Comparison of ENCODE assay signal across 8 cellular contexts in the genomic region with DNA sequence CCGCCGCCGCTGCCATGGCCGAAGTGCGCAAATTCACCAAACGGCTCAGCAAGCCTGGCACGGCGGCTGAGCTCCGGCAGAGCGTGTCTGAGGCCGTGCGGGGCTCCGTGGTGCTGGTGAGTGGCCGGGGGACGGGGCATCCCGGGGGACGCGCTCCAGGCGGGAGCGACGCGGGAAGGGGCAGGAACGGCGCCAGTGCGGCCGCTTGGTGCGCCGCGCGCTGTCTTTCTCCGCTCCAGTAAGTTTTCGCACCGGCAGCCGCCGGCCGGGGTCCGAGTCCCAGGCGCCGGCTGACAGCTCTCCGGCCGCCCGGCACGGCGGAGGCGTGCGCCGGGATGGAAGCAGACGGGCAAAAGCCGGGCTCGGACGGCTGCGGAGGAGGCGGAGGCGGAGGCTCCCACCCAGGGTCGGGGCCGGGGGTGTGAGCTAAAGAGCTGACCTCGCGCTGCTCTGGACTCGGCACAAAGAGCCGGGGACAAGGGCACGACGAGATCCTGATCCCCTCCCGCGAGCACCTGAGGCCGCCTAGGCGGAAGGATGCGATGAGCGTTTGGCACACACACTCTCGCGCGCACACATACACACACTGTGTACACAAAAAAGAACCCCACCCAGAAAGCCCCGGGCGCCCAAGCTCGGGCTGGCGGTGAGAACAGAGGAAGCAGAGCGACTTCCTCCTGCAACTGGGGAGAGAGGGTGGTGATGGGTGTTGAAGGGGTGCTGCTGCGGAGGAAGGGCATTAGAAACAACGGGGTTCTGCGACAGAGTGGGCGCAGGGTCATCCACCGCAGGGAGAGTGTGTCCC. TPM values are rescaled to one million over a fixed set of nuclear protein-coding genes. Genes with fewer than 3 reads are reported as not detected.
DNase-seq lines count a peak whose midpoint lies in the region; TF ChIP-seq lines count a peak whose summit lies in the region.

No MANE protein-coding gene starts in this region.

- H3K9ac ChIP-seq in mesendoderm (ENCODE audit: low read length), result peak overlapping the region; percentile 50

- H3K4ac ChIP-seq in mesendoderm (ENCODE audit: low read depth, low read length), result no peak overlapping the region

- no peak for TF ChIP-seq CTCF in GM12864 (IDR thresholded peaks at IDR 0.05; ENCODE audit: low read depth, low read length, missing control alignments)
- TF ChIP-seq CTCF in NB4 (IDR thresholded peaks at IDR 0.05; ENCODE audit: low read depth, low read length), result no peak
- no peak for TF ChIP-seq CTCF in choroid plexus epithelial cell (conservative IDR thresholded peaks at IDR 0.05; ENCODE audit: low read depth, low read length)

- no peak overlapping the region for H3K18ac ChIP-seq in mesendoderm (ENCODE audit: low read length)

- H3K4me1 ChIP-seq in mesendoderm (ENCODE audit: control insufficient read depth, low read depth, low read length), result no peaks in the 10 kb centered on the region

- peak overlapping the region; percentile 38 for H3K4me2 ChIP-seq in mesendoderm (ENCODE audit: low read length)

- H3K4me3 ChIP-seq in GM12864 (ENCODE audit: low read depth, low read length) (peak overlapping the region; percentile 89), NB4 (ENCODE audit: low read depth, low read length) (peak overlapping the region; percentile 76), choroid plexus epithelial cell (ENCODE audit: low read depth, low read length) (peak overlapping the region; percentile 69), mesendoderm (ENCODE audit: low read length) (peak overlapping the region; percentile 17)

- H2BK5ac ChIP-seq in mesendoderm (ENCODE audit: low read length), result no peak overlapping the region

- peak; percentile 49 for DNase-seq in GM12864 (ENCODE audit: low read depth)
- peak; percentile 45 for DNase-seq in HCEC 1CT
- peak; percentile 82 for DNase-seq in NB4 (ENCODE audit: low read depth)
- DNase-seq in activated CD4-positive, CD25-positive, alpha-beta regulatory T cell treated with anti-CD3 and anti-CD28 coated beads, Interleukin-2, amount 50 U/mL, for 16 hours (ENCODE audit: low read depth, low spot score), result peak; percentile 56
- DNase-seq in choroid plexus epithelial cell (ENCODE audit: low read depth), result no peak
- DNase-seq in mesendoderm, result peak; percentile 21
- peak; percentile 63 to 68 for DNase-seq in stimulated activated CD8-positive, alpha-beta memory T cell treated with anti-CD3 and anti-CD28 coated beads, Interleukin-15, amount 100 ng/mL, for 48 hours (ENCODE audit: low read depth in 2 of 2)
- DNase-seq in NCI-H446 treated with DMSO at 0.1 percent for 48 hours (lab: John Stamatoyannopoulos, UW), result no peak

- no peak overlapping the region for H4K5ac ChIP-seq in mesendoderm (ENCODE audit: low read length)

- no peak overlapping the region for H3K23ac ChIP-seq in mesendoderm (ENCODE audit: low read length)

- peaks cover 3% of the 10 kb centered on the region for H3K27me3 ChIP-seq in mesendoderm (ENCODE audit: insufficient read depth, low read length, poor library complexity)

- H3K56ac ChIP-seq in mesendoderm (ENCODE audit: low read length), result peak overlapping the region; percentile 67

- TF ChIP-seq POLR2A in NB4 (IDR thresholded peaks at IDR 0.05; ENCODE audit: extremely low read depth, insufficient read length), result peak; percentile 28

- H3K79me1 ChIP-seq in mesendoderm (ENCODE audit: low read length), result no peaks in the 10 kb centered on the region

- H3K36me3 ChIP-seq in mesendoderm (ENCODE audit: control insufficient read depth, insufficient read depth, low read length), result no peaks in the 10 kb centered on the region

- no peaks in the 10 kb centered on the region for H3K79me2 ChIP-seq in mesendoderm (ENCODE audit: control insufficient read depth, insufficient read depth, low read length)

- whole genome bisulfite sequencing in mesendoderm (ENCODE audit: extremely low coverage, insufficient coverage, low lambda C conversion rate), result no CpG with 5 or more reads among the region's 81 CpGs

- H2BK120ac ChIP-seq in mesendoderm (ENCODE audit: low read depth, low read length), result no peak overlapping the region

- no peak overlapping the region for H4K8ac ChIP-seq in mesendoderm (ENCODE audit: low read depth, low read length)

- no peak overlapping the region for H2AK5ac ChIP-seq in mesendoderm (ENCODE audit: low read length)

- no peak overlapping the region for H3K27ac ChIP-seq in mesendoderm (ENCODE audit: low read depth, low read length)

- H2BK15ac ChIP-seq in mesendoderm (replicated peaks; ENCODE audit: low read depth), result no peak overlapping the region

RNA-seq across cellular contexts. Expression of a gene that starts 0.5 kb away (rescaled TPM):
- polyA plus RNA-seq in mesendoderm (2013, experiment 1 of 2), result 1.7 TPM
- 1.5 TPM for polyA plus RNA-seq in mesendoderm (2013, experiment 2 of 2)

Comparison
In these comparisons a context has a peak if more than half of its experiments do, and no peak if none do; other contexts are left out.
1. DNase-seq: peak in GM12864 (single experiment), HCEC 1CT (single experiment), NB4 (single experiment), activated CD4-positive, CD25-positive, alpha-beta regulatory T cell treated with anti-CD3 and anti-CD28 coated beads, Interleukin-2, amount 50 U/mL, for 16 hours (single experiment), mesendoderm (single experiment) and stimulated activated CD8-positive, alpha-beta memory T cell treated with anti-CD3 and anti-CD28 coated beads, Interleukin-15, amount 100 ng/mL, for 48 hours (2 of 2); none in choroid plexus epithelial cell (single experiment) and NCI-H446 treated with DMSO at 0.1 percent for 48 hours (single experiment).
2. H3K4me3 ChIP-seq: peak in every context shown above with its lines; median percentile 89 in GM12864; 76 in NB4; 69 in choroid plexus epithelial cell; 17 in mesendoderm.